Comparison of ENCODE assay signal across 8 cellular contexts in genomic region chr12:98593351-98594049, GRCh38. TPM values are rescaled to one million over a fixed set of nuclear protein-coding genes. Genes with fewer than 3 reads are reported as not detected.
A peak's percentile ranks its signal among the peaks of the same experiment; 100 is the strongest.
DNase-seq lines count a peak whose midpoint lies in the region; ATAC-seq, FAIRE-seq and TF ChIP-seq lines count a peak whose summit lies in the region.

SLC25A3 (plus strand) TSS chr12:98593686; CDS start chr12:98593979, 293 bp downstream.

- intact Hi-C loops in cardiac septum (cut with DNase I) = loop anchor here (1.0 kb wide), 1 partner anchor 52 kb away; the partner anchor contains the start of gene APAF1

- peak within 1 kb of the TSS; percentile 99 for H3K27ac ChIP-seq in adipose tissue (ENCODE audit: low read depth, low read length)

- peak; percentile 99 for TF ChIP-seq POLR2A in GM12891 (IDR thresholded peaks at IDR 0.05; ENCODE audit: low read depth, low read length)

- POLR2A ChIA-PET in T-cell (lab: Charles Lee) = interaction anchor here (0.5 to 1.7 kb wide), 17 partner anchors 8 to 1636 kb away, joined by 3 to 19 read pairs (median 4); partner anchors contain the start of genes APAF1 (in 1 of the 2) and IKBIP (in 1 of the 2)

- H3K27me3 Mint-ChIP-seq in T-cell = no peaks in the 10 kb centered on the region
- H3K27me3 Mint-ChIP-seq in type B pancreatic cell = no peaks in the 10 kb centered on the region

- peak; percentile 86 for DNase-seq in GM12891 (ENCODE audit: insufficient read length, low spot score)
- DNase-seq in NCI-H1436 treated with DMSO at 0.1 percent for 48 hours (lab: John Stamatoyannopoulos, UW) = peak; percentile 90
- DNase-seq in T-cell = peak; percentile 82 to 95 (median 93)
- peak; percentile 98 for DNase-seq in cardiac septum (ENCODE audit: low spot score)
- peak; percentile 98 for DNase-seq in pons (ENCODE audit: low spot score)
- DNase-seq in type B pancreatic cell (ENCODE audit: extremely low spot score, unreplicated experiment) = peak; percentile 91

- H3K4me1 Mint-ChIP-seq in T-cell (peaks cover 27 to 43% (median 35%) of the 10 kb centered on the region in 3 donors), type B pancreatic cell (ENCODE audit: unreplicated experiment) (peaks cover 15% of the 10 kb centered on the region)

- WGBS in adipose tissue, 3 donors = 0 to 1% (median 0%) methylated on average over 62 to 67 of the region's 67 CpGs

- ATAC-seq in HG02840 (IDR thresholded peaks at IDR 0.05; ENCODE audit: low FRiP score, unreplicated experiment) = peak; percentile 100
- peak; percentile 96 to 98 (median 98) for ATAC-seq in T-cell (replicated peaks in 1 of 4)

- H3K27ac Mint-ChIP-seq in T-cell (peak within 1 kb of the TSS; percentile 95 to 99), type B pancreatic cell (peak within 1 kb of the TSS; percentile 99)

- no peaks in the 10 kb centered on the region for H3K9me3 Mint-ChIP-seq in T-cell
- H3K9me3 Mint-ChIP-seq in type B pancreatic cell = no peaks in the 10 kb centered on the region

- H3K36me3 Mint-ChIP-seq in T-cell = peaks cover 22% of the 10 kb centered on the region
- H3K36me3 Mint-ChIP-seq in type B pancreatic cell = peaks cover 25% of the 10 kb centered on the region

- CTCF ChIA-PET in T-cell (lab: Charles Lee) = interaction anchor here (0.6 to 2.2 kb wide), 12 partner anchors 14 to 1686 kb away, joined by 3 to 20 read pairs (median 4); partner anchors contain the start of genes IKBIP (in 1 of the 2) and NEDD1 (in 1 of the 2)

- peak; percentile 99 for FAIRE-seq in GM12891 (lab: Jason Lieb, UNC)

- H3K4me3 Mint-ChIP-seq in T-cell (peak within 1 kb of the TSS; percentile 90 to 95 (median 91)), type B pancreatic cell (peak within 1 kb of the TSS; percentile 96)

- TF ChIP-seq CTCF in type B pancreatic cell (conservative IDR thresholded peaks at IDR 0.05) = no peak

TF ChIP-seq in GM12891, 5 proteins besides CTCF, POLR2A, EP300 and RAD21:
- TF ChIP-seq SPI1 (IDR thresholded peaks at IDR 0.05; ENCODE audit: low read depth, low read length) = no peak
- TF ChIP-seq PAX5 (IDR thresholded peaks at IDR 0.05; ENCODE audit: insufficient read depth, low read length, severe bottlenecking) = no peak
- TF ChIP-seq TAF1 (IDR thresholded peaks at IDR 0.05; ENCODE audit: low read depth, low read length) = peak; percentile 85
- peak; percentile 99 for TF ChIP-seq POLR2AphosphoS5 (IDR thresholded peaks at IDR 0.05; ENCODE audit: low read depth, low read length)
- TF ChIP-seq POU2F2 (IDR thresholded peaks at IDR 0.05; ENCODE audit: low read depth, low read length) = peak; percentile 87

RNA-seq across cellular contexts. Expression of gene SLC25A3, which starts in this region (rescaled TPM):
- polyA plus RNA-seq in GM12891 (2012; ENCODE audit: low read depth, missing spikeins) = 590 TPM
- 100 to 1,000 TPM; 256 to 438 (median 269) TPM for total RNA-seq in T-cell
- polyA plus RNA-seq in adipose tissue = 100 to 1,000 TPM; 318 to 478 (median 425) TPM
- total RNA-seq in cardiac septum = 1,075 TPM
- 648 and 677 TPM in 2 replicates for total RNA-seq in type B pancreatic cell (ENCODE audit: low replicate concordance)

Comparison
In these comparisons a context has a peak if more than half of its experiments do, and no peak if none do; other contexts are left out.
1. Peak in every context shown above with its lines: DNase-seq, ATAC-seq and H3K27ac ChIP-seq.